In the genomic region with DNA sequence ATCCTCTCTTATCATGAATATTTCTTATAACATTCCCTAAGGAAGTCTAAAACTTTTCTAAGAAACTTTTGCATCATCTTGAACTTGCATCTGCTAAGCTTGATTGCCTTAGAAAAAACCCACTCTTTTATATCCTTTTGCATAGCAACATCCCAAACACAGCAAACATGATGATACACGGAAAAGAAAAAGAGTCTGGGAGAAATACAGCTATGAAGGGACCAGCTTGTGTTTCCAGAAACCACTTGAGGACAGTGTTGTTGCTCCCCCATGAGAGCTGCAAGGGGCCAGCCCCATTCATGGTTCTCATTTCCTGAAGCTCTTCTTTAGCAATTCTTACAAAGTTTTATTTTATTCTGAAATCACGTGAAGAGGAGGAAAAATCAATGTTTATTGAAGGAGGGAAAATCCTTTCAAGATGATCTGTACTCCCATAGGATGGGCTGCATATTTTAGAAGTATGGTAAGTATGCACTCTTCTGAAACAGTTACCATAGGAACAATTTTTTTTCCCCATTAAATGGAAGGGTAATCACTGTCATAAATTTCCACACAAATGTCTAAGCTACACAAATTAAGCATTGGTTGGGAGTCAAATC, we compare ENCODE assay signal across 1 cellular context.
TF ChIP-seq lines count a peak whose summit lies in the region.

No MANE protein-coding gene starts in this region.

TF ChIP-seq in IMR-90, 13 proteins besides CTCF, POLR2A, EP300 and RAD21 (continued from another document):
- TF ChIP-seq, protein P1, sequence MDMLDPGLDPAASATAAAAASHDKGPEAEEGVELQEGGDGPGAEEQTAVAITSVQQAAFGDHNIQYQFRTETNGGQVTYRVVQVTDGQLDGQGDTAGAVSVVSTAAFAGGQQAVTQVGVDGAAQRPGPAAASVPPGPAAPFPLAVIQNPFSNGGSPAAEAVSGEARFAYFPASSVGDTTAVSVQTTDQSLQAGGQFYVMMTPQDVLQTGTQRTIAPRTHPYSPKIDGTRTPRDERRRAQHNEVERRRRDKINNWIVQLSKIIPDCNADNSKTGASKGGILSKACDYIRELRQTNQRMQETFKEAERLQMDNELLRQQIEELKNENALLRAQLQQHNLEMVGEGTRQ (IDR thresholded peaks at IDR 0.05; ENCODE audit: low read depth, low read length): no peak
- TF ChIP-seq, protein P2, sequence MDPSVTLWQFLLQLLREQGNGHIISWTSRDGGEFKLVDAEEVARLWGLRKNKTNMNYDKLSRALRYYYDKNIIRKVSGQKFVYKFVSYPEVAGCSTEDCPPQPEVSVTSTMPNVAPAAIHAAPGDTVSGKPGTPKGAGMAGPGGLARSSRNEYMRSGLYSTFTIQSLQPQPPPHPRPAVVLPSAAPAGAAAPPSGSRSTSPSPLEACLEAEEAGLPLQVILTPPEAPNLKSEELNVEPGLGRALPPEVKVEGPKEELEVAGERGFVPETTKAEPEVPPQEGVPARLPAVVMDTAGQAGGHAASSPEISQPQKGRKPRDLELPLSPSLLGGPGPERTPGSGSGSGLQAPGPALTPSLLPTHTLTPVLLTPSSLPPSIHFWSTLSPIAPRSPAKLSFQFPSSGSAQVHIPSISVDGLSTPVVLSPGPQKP (IDR thresholded peaks at IDR 0.05; ENCODE audit: borderline replicate concordance, low read depth, low read length): no peak
- TF ChIP-seq SMC3 (IDR thresholded peaks at IDR 0.05; ENCODE audit: low read depth, low read length) (no peak), CEBPB (IDR thresholded peaks at IDR 0.05; ENCODE audit: low read depth, low read length) (no peak), MAFK (IDR thresholded peaks at IDR 0.05; ENCODE audit: low read depth, low read length) (no peak), MAZ (IDR thresholded peaks at IDR 0.05; ENCODE audit: borderline replicate concordance, low read depth, low read length) (no peak), BHLHE40 (IDR thresholded peaks at IDR 0.05; ENCODE audit: low read depth, low read length) (no peak), RFX5 (IDR thresholded peaks at IDR 0.05; ENCODE audit: low read depth, low read length) (no peak), CHD1 (IDR thresholded peaks at IDR 0.05; ENCODE audit: low read depth, low read length) (no peak), NFE2L2 (IDR thresholded peaks at IDR 0.05; ENCODE audit: low read depth, low read length) (no peak), RCOR1 (IDR thresholded peaks at IDR 0.05; ENCODE audit: insufficient replicate concordance, low read length) (no peak)
TF ChIP-seq in IMR-90: peak in this region for 0.
